In the genomic region with DNA sequence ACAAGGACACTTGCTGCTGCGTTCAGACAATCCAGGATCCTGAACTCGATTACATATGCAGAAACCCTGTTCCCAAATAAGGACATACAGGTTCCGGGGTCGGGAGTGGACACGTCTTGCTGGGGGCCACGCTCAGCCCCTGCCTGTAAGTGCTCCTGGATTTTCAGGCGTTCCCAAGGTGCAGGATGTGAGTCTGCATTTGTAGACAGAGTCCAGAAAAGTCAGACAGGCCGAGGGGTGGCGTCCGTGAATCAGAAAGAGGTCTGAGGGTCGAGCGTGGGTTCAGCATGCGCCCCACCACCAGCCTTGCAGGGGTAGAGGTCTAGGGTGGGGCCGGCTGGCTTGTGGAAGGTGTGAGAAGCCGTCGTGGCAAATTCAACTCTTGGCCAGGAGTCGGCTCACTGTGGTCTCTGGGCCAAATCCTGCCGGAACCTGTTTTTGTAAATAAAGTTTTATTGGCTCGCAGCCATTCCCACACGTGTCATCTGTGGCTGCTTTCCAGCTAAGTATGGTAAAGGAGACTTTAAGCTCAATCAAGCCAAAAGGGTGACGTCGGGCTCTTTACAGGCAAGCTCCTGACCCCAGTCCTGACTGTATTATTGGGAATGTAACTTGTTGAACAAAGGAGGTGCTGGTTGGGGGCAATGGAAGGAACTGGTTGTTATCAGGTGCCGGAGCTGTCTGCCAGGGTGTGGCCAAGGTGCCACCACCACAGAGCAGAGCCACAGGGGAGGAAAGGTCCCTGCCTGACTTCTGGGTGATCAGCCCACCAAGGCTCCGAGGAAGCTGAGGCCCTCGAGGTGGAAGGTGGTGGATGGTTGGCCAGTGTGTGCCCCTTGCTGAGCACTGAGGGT, we compare ENCODE assay signal across 19 cellular contexts. TPM values are rescaled to one million over a fixed set of nuclear protein-coding genes. Genes with fewer than 3 reads are reported as not detected.
DNase-seq lines count a peak whose midpoint lies in the region; ATAC-seq, FAIRE-seq and TF ChIP-seq lines count a peak whose summit lies in the region.
"Had no signal": no experiment of that assay in that cellular context is flagged by ENCODE, and none has a peak within 500 bp of the region (broad histone marks: within the 10 kb centered on the region; RNA-seq: fewer than 3 reads in every experiment).

No MANE protein-coding gene starts in this region.

- H3K27me3 ChIP-seq in body of pancreas (no peaks in the 10 kb centered on the region), stomach (peaks cover 0 to 40% (median 0%) of the 10 kb centered on the region in 3 donors), adrenal gland (no peaks in the 10 kb centered on the region)

- no peaks in the 10 kb centered on the region for H3K9me3 Mint-ChIP-seq in stimulated activated effector memory CD8-positive, alpha-beta T cell treated with anti-CD3 and anti-CD28 coated beads, Interleukin-12 subunit alpha, Interleukin-12 subunit beta, amount 100 ng/mL, for 72 hours
- H3K9me3 Mint-ChIP-seq: activated T-helper 2 cell treated with anti-CD3 and anti-CD28 coated beads, Interferon-gamma antibody, Interleukin-2, Interleukin-4, amounts not matched to agents 10 μg/mL and 5 μg/mL and 100 μg/mL, durations not matched to agents 14 hours and 24 hours and 36 hours; CD4-positive, CD25-positive, alpha-beta regulatory T cell; HFFc6; stimulated activated naive CD8-positive, alpha-beta T cell treated with anti-CD3 and anti-CD28 coated beads, Interleukin-15, Interleukin-2, amounts not matched to agents 100 ng/mL and 50 ng/mL, for 24 hours had no signal

- H3K27ac ChIP-seq in body of pancreas (peak overlapping the region; percentile 41 to 76 (median 52)), stomach (no peak overlapping the region), adrenal gland (no peak overlapping the region)
- H3K27ac ChIP-seq: left lung, Peyer's patch had no signal

- 53 to 55% methylated on average over 22 to 25 of the region's 25 CpGs for WGBS in body of pancreas, 2 donors
- 23 to 49% (median 42%) methylated on average over 23 to 25 of the region's 25 CpGs for WGBS in stomach, 5 donors
- 73 to 80% (median 77%) methylated on average over 23 to 25 of the region's 25 CpGs for WGBS in adrenal gland, 4 donors

- intact Hi-C loops in Right ventricle myocardium inferior (cut with DNase I), result no loop called here
- intact Hi-C loops in cardiac septum (cut with DNase I), result no loop called here
- intact Hi-C loops in body of pancreas (cut with DNase I), result no loop called here
- intact Hi-C loops in left ventricle myocardium superior (cut with micrococcal nuclease), result no loop called here
- intact Hi-C loops in stomach (cut with DNase I; ENCODE audit: low total_unique reads), result no loop called here
- intact Hi-C loops in adrenal gland (cut with DNase I), result no loop called here

- peak in 1 of 7 experiments; percentile 14 for TF ChIP-seq CTCF in body of pancreas (IDR thresholded peaks at IDR 0.05)
- TF ChIP-seq CTCF in stomach (IDR thresholded peaks at IDR 0.05), result no peak
- TF ChIP-seq CTCF in adrenal gland (IDR thresholded peaks at IDR 0.05), result no peak

- no peak overlapping the region for H3K27ac Mint-ChIP-seq in stimulated activated effector memory CD8-positive, alpha-beta T cell treated with anti-CD3 and anti-CD28 coated beads, Interleukin-12 subunit alpha, Interleukin-12 subunit beta, amount 100 ng/mL, for 72 hours
- H3K27ac Mint-ChIP-seq: activated T-helper 2 cell treated with anti-CD3 and anti-CD28 coated beads, Interferon-gamma antibody, Interleukin-2, Interleukin-4, amounts not matched to agents 10 μg/mL and 5 μg/mL and 100 μg/mL, durations not matched to agents 14 hours and 24 hours and 36 hours; HFFc6; stimulated activated naive CD8-positive, alpha-beta T cell treated with anti-CD3 and anti-CD28 coated beads, Interleukin-15, Interleukin-2, amounts not matched to agents 100 ng/mL and 50 ng/mL, for 24 hours had no signal

- no peak for FAIRE-seq in urothelium cell line (lab: Jason Lieb, UNC)

- H3K4me3 ChIP-seq in body of pancreas, result no peak overlapping the region
- H3K4me3 ChIP-seq in stomach, result no peak overlapping the region
- no peak overlapping the region for H3K4me3 ChIP-seq in adrenal gland
- H3K4me3 ChIP-seq: left lung, Peyer's patch had no signal

- H3K36me3 Mint-ChIP-seq in stimulated activated effector memory CD8-positive, alpha-beta T cell treated with anti-CD3 and anti-CD28 coated beads, Interleukin-12 subunit alpha, Interleukin-12 subunit beta, amount 100 ng/mL, for 72 hours, result no peaks in the 10 kb centered on the region
- H3K36me3 Mint-ChIP-seq: CD4-positive, CD25-positive, alpha-beta regulatory T cell had no signal

- no peaks in the 10 kb centered on the region for H3K4me1 Mint-ChIP-seq in stimulated activated effector memory CD8-positive, alpha-beta T cell treated with anti-CD3 and anti-CD28 coated beads, Interleukin-12 subunit alpha, Interleukin-12 subunit beta, amount 100 ng/mL, for 72 hours
- H3K4me1 Mint-ChIP-seq: CD4-positive, CD25-positive, alpha-beta regulatory T cell had no signal

- H3K4me1 ChIP-seq in body of pancreas (peaks cover 49% of the 10 kb centered on the region), stomach (peaks cover 4 to 19% (median 17%) of the 10 kb centered on the region in 4 donors), adrenal gland (replicated peaks in 1 of 2) (no peaks in the 10 kb centered on the region)
- H3K4me1 ChIP-seq: left lung, Peyer's patch had no signal

- H3K9me3 ChIP-seq in body of pancreas, result no peaks in the 10 kb centered on the region
- no peaks in the 10 kb centered on the region for H3K9me3 ChIP-seq in stomach
- H3K9me3 ChIP-seq in adrenal gland (replicated peaks in 1 of 3), result no peaks in the 10 kb centered on the region
- H3K9me3 ChIP-seq: left lung, Peyer's patch had no signal

- no peak for TF ChIP-seq EP300 in stomach (IDR thresholded peaks at IDR 0.05)

- DNase-seq in Right ventricle myocardium inferior (ENCODE audit: missing footprints) (peak; percentile 57), cardiac septum (ENCODE audit: low spot score) (no peak), body of pancreas (peak; percentile 68 to 86 (median 80)), left ventricle myocardium superior (peak; percentile 30), stomach (peak; percentile 74), adrenal gland (no peak), urothelium cell line (ENCODE audit: low spot score) (no peak)
- DNase-seq in stimulated activated effector memory CD8-positive, alpha-beta T cell treated with anti-CD3 and anti-CD28 coated beads, Interleukin-12 subunit alpha, Interleukin-12 subunit beta, amount 100 ng/mL, for 72 hours (ENCODE audit: low spot score in 2 of 2), result no peak
- DNase-seq: amygdala; CD4-positive, CD25-positive, alpha-beta regulatory T cell; cortex of kidney; HFFc6; hypothalamus; NCI-H1694; Peyer's patch had no signal

- H3K36me3 ChIP-seq in body of pancreas (replicated peaks in 1 of 2; ENCODE audit: insufficient read depth in 1 of 2, low read depth in 2 of 2) (no peaks in the 10 kb centered on the region), stomach (no peaks in the 10 kb centered on the region), adrenal gland (replicated peaks in 1 of 2) (no peaks in the 10 kb centered on the region)
- H3K36me3 ChIP-seq: left lung, Peyer's patch had no signal

- no peak overlapping the region for H3K4me3 Mint-ChIP-seq in stimulated activated effector memory CD8-positive, alpha-beta T cell treated with anti-CD3 and anti-CD28 coated beads, Interleukin-12 subunit alpha, Interleukin-12 subunit beta, amount 100 ng/mL, for 72 hours
- H3K4me3 Mint-ChIP-seq: CD4-positive, CD25-positive, alpha-beta regulatory T cell; HFFc6; stimulated activated naive CD8-positive, alpha-beta T cell treated with anti-CD3 and anti-CD28 coated beads, Interleukin-15, Interleukin-2, amounts not matched to agents 100 ng/mL and 50 ng/mL, for 24 hours had no signal

- ATAC-seq in Right ventricle myocardium inferior, result no peak
- ATAC-seq in body of pancreas, result peak; percentile 20
- ATAC-seq in left ventricle myocardium superior, result no peak
- ATAC-seq in stimulated activated effector memory CD8-positive, alpha-beta T cell treated with anti-CD3 and anti-CD28 coated beads, Interleukin-12 subunit alpha, Interleukin-12 subunit beta, amount 100 ng/mL, for 72 hours, result no peak
- ATAC-seq: left lung had no signal

- no peak for TF ChIP-seq POLR2A in body of pancreas (IDR thresholded peaks at IDR 0.05)
- no peak for TF ChIP-seq POLR2A in stomach (IDR thresholded peaks at IDR 0.05)
- TF ChIP-seq POLR2A in adrenal gland (IDR thresholded peaks at IDR 0.05), result no peak

RNA-seq across cellular contexts. Expression of gene DOK7, which starts 7.4 kb away (rescaled TPM):
- total RNA-seq in Right ventricle myocardium inferior (35.5 TPM), cardiac septum (62.7 TPM), body of pancreas (1 to 10 TPM; 6.3 to 7.0 TPM), left ventricle myocardium superior (35.5 TPM), stomach (1 to 10 TPM in 3 of 5 donors, under 1 TPM in 1, not detected in 1; 0.37 to 8.1 (median 4.6) TPM), adrenal gland (1 to 10 TPM in 6 of 8 donors, under 1 TPM in 2; 0.18 to 4.2 (median 1.4) TPM)
- polyA plus RNA-seq in stomach (1 to 10 TPM; 1.7 to 5.0 (median 4.3) TPM), adrenal gland (1 to 10 TPM in 1 of 3 donors, under 1 TPM in 1, not detected in 1; 0.98 to 3.1 TPM)
- total RNA-seq: A673; activated T-helper 2 cell treated with anti-CD3 and anti-CD28 coated beads, Interferon-gamma antibody, Interleukin-2, Interleukin-4, amounts not matched to agents 10 μg/mL and 5 μg/mL and 100 μg/mL, durations not matched to agents 14 hours and 24 hours and 36 hours; CD4-positive, CD25-positive, alpha-beta regulatory T cell; HFFc6 had no signal

RNA-seq across cellular contexts. Expression of gene HGFAC, which starts 28.7 kb away (rescaled TPM):
- total RNA-seq in Right ventricle myocardium inferior, result 1.5 TPM
- total RNA-seq in cardiac septum, result 0.38 TPM
- under 1 TPM in 1 of 2 donors, not detected in 1; 0.78 TPM for total RNA-seq in body of pancreas
- total RNA-seq in left ventricle myocardium superior, result 0.67 TPM
- not detected for total RNA-seq in stomach
- polyA plus RNA-seq in stomach, result 1 to 10 TPM in 2 of 3 donors, under 1 TPM in 1; 0.50 to 3.4 (median 1.2) TPM
- under 1 TPM in 4 of 8 donors, not detected in 4; 0.12 to 0.51 (median 0.18) TPM for total RNA-seq in adrenal gland
- polyA plus RNA-seq in adrenal gland, result under 1 TPM in 2 of 3 donors, not detected in 1; 0.64 to 0.84 TPM
- total RNA-seq: activated T-helper 2 cell treated with anti-CD3 and anti-CD28 coated beads, Interferon-gamma antibody, Interleukin-2, Interleukin-4, amounts not matched to agents 10 μg/mL and 5 μg/mL and 100 μg/mL, durations not matched to agents 14 hours and 24 hours and 36 hours; CD4-positive, CD25-positive, alpha-beta regulatory T cell; Peyer's patch had no signal

Comparison
In these comparisons a context has a peak if more than half of its experiments do, and no peak if none do; other contexts are left out.
1. DNase-seq: peak in Right ventricle myocardium inferior (single experiment), body of pancreas (4 of 4), left ventricle myocardium superior (single experiment) and stomach (single experiment); none in cardiac septum (single experiment), adrenal gland (0 of 7), stimulated activated effector memory CD8-positive, alpha-beta T cell treated with anti-CD3 and anti-CD28 coated beads, Interleukin-12 subunit alpha, Interleukin-12 subunit beta, amount 100 ng/mL, for 72 hours (0 of 2) and urothelium cell line (single experiment).
2. H3K27ac ChIP-seq: peak in body of pancreas (4 of 4); none in stomach (0 of 5) and adrenal gland (0 of 5).